8 cellular contexts compared by ENCODE assay signal in genomic region chr12:7970475-7971252, GRCh38. TPM values are rescaled to one million over a fixed set of nuclear protein-coding genes. Genes with fewer than 3 reads are reported as not detected.
DNase-seq lines count a peak whose midpoint lies in the region; ATAC-seq and TF ChIP-seq lines count a peak whose summit lies in the region.

No MANE protein-coding gene starts in this region.

- in situ Hi-C loops in ACHN (cut with HindIII; ENCODE audit: low pct_ligation_motif_present, low pct_unique_long_range_greater_than_20kb, low sequenced_read_pairs) = no loop called here

- no peak for TF ChIP-seq CTCF in right lobe of liver (IDR thresholded peaks at IDR 0.05)

- peak overlapping the region; percentile 62 to 93 (median 69) for H3K27ac ChIP-seq in right lobe of liver

- no peaks in the 10 kb centered on the region for H3K36me3 ChIP-seq in right lobe of liver

- peaks cover 0 to 6% (median 0%) of the 10 kb centered on the region in 4 donors for H3K4me1 ChIP-seq in right lobe of liver

- peak; percentile 84 for ATAC-seq in GM18858 (IDR thresholded peaks at IDR 0.05; ENCODE audit: unreplicated experiment)
- peak; percentile 81 for ATAC-seq in HG03095 (IDR thresholded peaks at IDR 0.05; ENCODE audit: unreplicated experiment)
- peak; percentile 93 to 96 (median 94) for ATAC-seq in right lobe of liver

- peak overlapping the region; percentile 21 to 30 (median 26) for H3K4me3 ChIP-seq in right lobe of liver

- no peaks in the 10 kb centered on the region for H3K9me3 ChIP-seq in right lobe of liver

- no peaks in the 10 kb centered on the region for H3K27me3 ChIP-seq in right lobe of liver

- DNase-seq in ACHN (peak; percentile 96), NCI-H446 treated with DMSO at 0.1 percent for 48 hours (lab: John Stamatoyannopoulos, UW) (peak; percentile 36), dedifferentiated amniotic fluid mesenchymal stem cell (ENCODE audit: extremely low spot score) (peak; percentile 92), right lobe of liver (peak; percentile 80 to 90 (median 87))
- peak; percentile 81 for DNase-seq in activated CD4-positive, alpha-beta T cell treated with anti-CD3 and anti-CD28 coated beads, Interleukin-2, amount 50 U/mL, for 1 hour
- DNase-seq in stimulated activated CD4-positive, alpha-beta T cell treated with anti-CD3 and anti-CD28 coated beads, Interleukin-4, amount 100 ng/mL, for 1 hour = peak; percentile 94

- no peak for TF ChIP-seq POLR2A in right lobe of liver (IDR thresholded peaks at IDR 0.05)

- 2% methylated on average over 39 of the region's 49 CpGs for WGBS in right lobe of liver (ENCODE audit: insufficient coverage, low coverage, low lambda C conversion rate, missing lambda C conversion rate)

- intact Hi-C loops in right lobe of liver (cut with DNase I) = no loop called here

RNA-seq across cellular contexts. Expression of gene SLC2A3, which starts 34.7 kb away (rescaled TPM):
- 10 to 100 TPM in 2 of 6 experiments, 1 to 10 TPM in 4; 6.6 to 53.5 (median 8.4) TPM for total RNA-seq in right lobe of liver

Comparison
In these comparisons a context has a peak if more than half of its experiments do, and no peak if none do; other contexts are left out.
1. Peak in every context shown above with its lines: DNase-seq, ATAC-seq, H3K4me3 ChIP-seq and H3K27ac ChIP-seq.
2. DNase-seq: peak in every context shown above with its lines; median percentile 96 in ACHN; 94 in stimulated activated CD4-positive, alpha-beta T cell treated with anti-CD3 and anti-CD28 coated beads, Interleukin-4, amount 100 ng/mL, for 1 hour; 92 in dedifferentiated amniotic fluid mesenchymal stem cell; 87 in right lobe of liver; 81 in activated CD4-positive, alpha-beta T cell treated with anti-CD3 and anti-CD28 coated beads, Interleukin-2, amount 50 U/mL, for 1 hour; 36 in NCI-H446 treated with DMSO at 0.1 percent for 48 hours.